In the genomic region with DNA sequence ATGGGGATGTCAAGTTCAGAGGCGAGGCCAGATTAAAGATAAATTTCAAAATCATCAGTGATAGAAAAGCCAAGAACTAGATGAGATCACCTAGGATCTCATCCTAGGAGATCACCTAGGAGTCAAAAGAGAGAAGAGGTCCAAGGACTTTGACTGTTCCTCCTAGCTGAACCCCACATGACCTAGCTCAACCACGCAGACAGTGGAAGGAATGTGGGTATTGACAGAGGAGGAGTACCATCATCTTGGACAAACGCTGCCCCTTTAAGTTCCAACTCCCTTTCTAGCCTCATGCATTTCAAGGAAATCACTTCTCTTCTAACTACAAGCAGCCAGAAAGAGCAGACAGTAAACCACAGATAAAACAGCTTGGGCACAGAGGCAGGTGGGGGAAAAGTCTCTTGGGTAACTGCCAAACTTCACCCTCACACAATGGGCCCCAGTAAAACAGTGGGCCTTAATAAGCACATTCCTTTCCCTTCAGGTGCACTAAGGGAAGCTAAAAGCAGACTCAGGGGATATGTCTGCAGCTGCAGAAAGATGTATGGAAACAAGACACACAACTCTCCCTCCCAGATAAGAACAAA, we compare ENCODE assay signal across 29 cellular contexts. TPM values are rescaled to one million over a fixed set of nuclear protein-coding genes. Genes with fewer than 3 reads are reported as not detected.
DNase-seq lines count a peak whose midpoint lies in the region; ATAC-seq, FAIRE-seq and TF ChIP-seq lines count a peak whose summit lies in the region.
"Had no signal": no experiment of that assay in that cellular context is flagged by ENCODE, and none has a peak within 500 bp of the region (broad histone marks: within the 10 kb centered on the region; RNA-seq: fewer than 3 reads in every experiment).

No MANE protein-coding gene starts in this region.

- H3K9ac ChIP-seq in K562 (ENCODE audit: insufficient read depth in 1 of 2, low read depth in 2 of 2, low read length in 2 of 2): no peak overlapping the region
- no peak overlapping the region for H3K9ac ChIP-seq in trophoblast cell (ENCODE audit: low read length)
- H3K9ac ChIP-seq: SK-N-SH had no signal

- no peak overlapping the region for H3K27ac ChIP-seq in K562 (ENCODE audit: extremely low read depth, low read depth, low read length)
- H3K27ac ChIP-seq in trophoblast cell (ENCODE audit: low read depth, low read length): peak overlapping the region; percentile 72
- no peak overlapping the region for H3K27ac ChIP-seq in esophagus squamous epithelium
- H3K27ac ChIP-seq: 22Rv1, coronary artery, heart right ventricle, neutrophil had no signal

- H3K23ac ChIP-seq in trophoblast cell (ENCODE audit: low read length): no peak overlapping the region

- no peak overlapping the region for H2AK5ac ChIP-seq in trophoblast cell (ENCODE audit: low read length)

- no peak for FAIRE-seq in K562 (lab: Jason Lieb, UNC)
- FAIRE-seq: bronchial epithelial cell, urothelium cell line had no signal

- DNase-seq in DMS79 treated with DMSO at 0.1 percent for 48 hours (lab: John Stamatoyannopoulos, UW): peak; percentile 18
- DNase-seq in DMS79 (lab: John Stamatoyannopoulos, UW): no peak
- DNase-seq in NCI-H1105 (lab: John Stamatoyannopoulos, UW): peak; percentile 37
- DNase-seq in K562 (ENCODE audit: extremely low read depth in 1 of 4, low spot score in 3 of 4): no peak
- DNase-seq in trophoblast cell: no peak
- DNase-seq in esophagus squamous epithelium (lab: John Stamatoyannopoulos, UW): no peak
- no peak for DNase-seq in DMS53 (lab: John Stamatoyannopoulos, UW)
- DNase-seq in midbrain (lab: John Stamatoyannopoulos, UW): no peak
- DNase-seq: activated CD4-positive, alpha-beta memory T cell treated with anti-CD3 and anti-CD28 coated beads, Interleukin-2, amount 10 ng/mL, durations not matched to agents 7 days and 5 days; activated CD4-positive, CD25-positive, alpha-beta regulatory T cell treated with anti-CD3 and anti-CD28 coated beads, Interleukin-2, amount 50 U/mL, for 72 hours; CD4-positive, CD25-positive, alpha-beta regulatory T cell; effector memory CD8-positive, alpha-beta T cell; erythroblast; GOT3; heart right ventricle; left cardiac atrium; MG63; NCI-H187; NCI-H226; NCI-H774; SK-N-SH; stimulated activated CD4-positive, alpha-beta T cell treated with anti-CD3 and anti-CD28 coated beads, Interleukin-15, amount 100 ng/mL, for 24 hours; stimulated activated naive B cell treated with anti-CD40 and anti-IgM and Interleukin-4, amounts not matched to agents 10 μg/mL and 1 μg/mL and 100 μg/mL, for 72 hours; T-helper 17 cell had no signal

- H4K20me1 ChIP-seq in K562 (replicated peaks; ENCODE audit: control insufficient read depth, insufficient read depth, low read length): no peaks in the 10 kb centered on the region

- POLR2A ChIA-PET in K562 (lab: Yijun Ruan, JAX): interaction anchor here (1.4 to 2.2 kb wide), 3 partner anchors 10 to 42 kb away, joined by 3 to 7 read pairs (median 6); a partner anchor contains a TSS

- CTCF ChIA-PET in K562 (lab: Yijun Ruan, JAX; ENCODE audit: low intra/inter-chr PET ratio): no interaction called here

- H3K36me3 ChIP-seq in K562 (ENCODE audit: control insufficient read depth, insufficient read depth, low read length): no peaks in the 10 kb centered on the region
- no peaks in the 10 kb centered on the region for H3K36me3 ChIP-seq in trophoblast cell (ENCODE audit: control insufficient read depth in 1 of 2, insufficient read depth in 2 of 2, low read length in 2 of 2)
- H3K36me3 ChIP-seq in esophagus squamous epithelium: no peaks in the 10 kb centered on the region
- H3K36me3 ChIP-seq: heart right ventricle, MG63, neutrophil had no signal

- peak overlapping the region; percentile 52 for H3K14ac ChIP-seq in trophoblast cell (ENCODE audit: low read length)

- no peak for ATAC-seq in K562
- ATAC-seq: effector memory CD8-positive, alpha-beta T cell; heart right ventricle; left cardiac atrium; stimulated activated naive B cell treated with anti-CD40 and anti-IgM and Interleukin-4, amounts not matched to agents 10 μg/mL and 1 μg/mL and 100 μg/mL, for 72 hours; T-helper 17 cell had no signal

- TF ChIP-seq POLR2A in K562 (conservative IDR thresholded peaks at IDR 0.05) (no peak), esophagus squamous epithelium (IDR thresholded peaks at IDR 0.05) (no peak)

- in situ Hi-C loops in K562 (cut with MboI): no loop called here

- no peak overlapping the region for H3K4me2 ChIP-seq in K562 (ENCODE audit: insufficient read depth, low read length)
- no peak overlapping the region for H3K4me2 ChIP-seq in trophoblast cell (ENCODE audit: low read length)
- H3K4me2 ChIP-seq: SK-N-SH had no signal

- H2AFZ ChIP-seq in K562 (ENCODE audit: low read depth, low read length) (no peak overlapping the region), trophoblast cell (ENCODE audit: insufficient read depth, low read length, poor library complexity) (no peak overlapping the region)

- H3K4me3 ChIP-seq in K562: no peak overlapping the region
- no peak overlapping the region for H3K4me3 ChIP-seq in trophoblast cell (ENCODE audit: low read depth, low read length)
- no peak overlapping the region for H3K4me3 ChIP-seq in esophagus squamous epithelium
- H3K4me3 ChIP-seq: coronary artery, heart right ventricle, MG63 had no signal

- H3K79me2 ChIP-seq in K562 (ENCODE audit: control insufficient read depth, insufficient read depth, low read length): no peaks in the 10 kb centered on the region
- no peaks in the 10 kb centered on the region for H3K79me2 ChIP-seq in trophoblast cell (ENCODE audit: control insufficient read depth, insufficient read depth, low read length, poor library complexity)

- no peaks in the 10 kb centered on the region for H3K9me1 ChIP-seq in K562 (ENCODE audit: control insufficient read depth, insufficient read depth, low read length)

- no peak for TF ChIP-seq EP300 in K562 (IDR thresholded peaks at IDR 0.05; ENCODE audit: low read length)

- TF ChIP-seq CTCF in K562 (IDR thresholded peaks at IDR 0.05 in 2 of 3, conservative IDR thresholded peaks at IDR 0.05 in 1 of 3; ENCODE audit: insufficient read depth in 2 of 3, low read depth in 1 of 3, low read length in 3 of 3) (no peak), esophagus squamous epithelium (IDR thresholded peaks at IDR 0.05) (no peak)

- intact Hi-C loops in K562 (cut with micrococcal nuclease): no loop called here
- intact Hi-C loops in esophagus squamous epithelium (cut with DNase I): no loop called here

- H3K4ac ChIP-seq in trophoblast cell (ENCODE audit: low read depth, low read length): no peak overlapping the region

- no peak overlapping the region for H3K18ac ChIP-seq in trophoblast cell (ENCODE audit: low read length)

- peaks cover 4% of the 10 kb centered on the region for H3K79me1 ChIP-seq in trophoblast cell (ENCODE audit: low read length)

- H4K8ac ChIP-seq in trophoblast cell (ENCODE audit: low read depth, low read length): no peak overlapping the region

- peak overlapping the region; percentile 41 for H2BK120ac ChIP-seq in trophoblast cell (ENCODE audit: insufficient read depth, low read length, poor library complexity)

- H4K91ac ChIP-seq in trophoblast cell (ENCODE audit: low read depth, low read length): peak overlapping the region; percentile 76

- 8% methylated on average over 3 of the region's 3 CpGs for WGBS in K562 (ENCODE audit: insufficient coverage, low coverage, missing lambda C conversion rate)
- no CpG with 5 or more reads among the region's 3 CpGs for WGBS in trophoblast cell (ENCODE audit: extremely low coverage, insufficient coverage, insufficient read length)
- WGBS in esophagus squamous epithelium, 2 donors: 58 to 59% methylated on average over 3 of the region's 3 CpGs

- H3K27me3 ChIP-seq in K562 (ENCODE audit: control insufficient read depth in 2 of 2, insufficient read depth in 2 of 2, low read length in 2 of 2): no peaks in the 10 kb centered on the region; a peak in 1 of 5 replicates
- H3K27me3 ChIP-seq in trophoblast cell (ENCODE audit: insufficient read depth, low read length): no peaks in the 10 kb centered on the region
- no peaks in the 10 kb centered on the region for H3K27me3 ChIP-seq in esophagus squamous epithelium
- H3K27me3 ChIP-seq: MG63 had no signal

- H3K9me3 ChIP-seq in K562 (replicated peaks; ENCODE audit: control insufficient read depth, insufficient read depth, low read depth, low read length) (peaks cover 2% of the 10 kb centered on the region; the same call in 1 of the 2 replicates), trophoblast cell (ENCODE audit: insufficient read depth, low read depth, low read length) (no peaks in the 10 kb centered on the region), esophagus squamous epithelium (peaks cover 0 to 6% (median 0%) of the 10 kb centered on the region in 3 donors)
- H3K9me3 ChIP-seq: neutrophil, SK-N-SH had no signal

- H4K12ac ChIP-seq in trophoblast cell (ENCODE audit: low read depth, low read length): no peak overlapping the region

- peaks cover 6 to 17% of the 10 kb centered on the region in 2 experiments; a peak in 4 of 5 replicates for H3K4me1 ChIP-seq in K562 (replicated peaks in 1 of 2; ENCODE audit: control insufficient read depth in 2 of 2, insufficient read depth in 2 of 2, low read length in 2 of 2)
- peaks cover 0 to 6% of the 10 kb centered on the region in 2 experiments for H3K4me1 ChIP-seq in trophoblast cell (ENCODE audit: control insufficient read depth in 1 of 2, insufficient read depth in 2 of 2, low read length in 2 of 2)
- peaks cover 0 to 4% (median 0%) of the 10 kb centered on the region in 3 donors for H3K4me1 ChIP-seq in esophagus squamous epithelium
- H3K4me1 ChIP-seq: heart right ventricle had no signal

- H2BK5ac ChIP-seq in trophoblast cell (ENCODE audit: low read depth, low read length, poor library complexity): peak overlapping the region; percentile 73

- no peak for TF ChIP-seq RAD21 in K562 (CRISPR knock-in tag; conservative IDR thresholded peaks at IDR 0.05 in 1 of 2, IDR thresholded peaks at IDR 0.05 in 1 of 2)

- no TSS peak for BruUV-seq in K562 (replicated peaks; lab: Mats Ljungman, UMichigan)

- H2BK12ac ChIP-seq in trophoblast cell (ENCODE audit: low read length): peak overlapping the region; percentile 74

RNA-seq across cellular contexts. Expression of a gene that starts 12.5 kb away (rescaled TPM):
- total RNA-seq in K562 (2011; cell fraction: chromatin; rRNA removed; ENCODE audit: low replicate concordance): 12.3 and 13.2 TPM in 2 replicates
- total RNA-seq in K562 (2011; cell fraction: nucleolus; rRNA removed): 6.0 and 6.4 TPM in 2 replicates
- total RNA-seq in K562 (2011; cell fraction: nucleoplasm; rRNA removed): 10.6 and 13.1 TPM in 2 replicates
- total RNA-seq in K562 (2014; rRNA removed): 14.3 and 14.6 TPM in 2 replicates
- total RNA-seq in K562 (2014; rRNA removed; fragmentation: Illumina TruSeq; extraction: Trizol): 13.0 and 16.4 TPM in 2 replicates
- 11.9 and 13.1 TPM in 2 replicates for total RNA-seq in K562 (2015; rRNA removed; fragmentation: Illumina TruSeq; extraction: Trizol)
- total RNA-seq in K562 (2021): 10.8 and 12.4 TPM in 2 replicates
- polyA plus RNA-seq in K562 (2011; rRNA removed): 9.7 and 11.0 TPM in 2 replicates
- 2.8 and 5.7 TPM in 2 replicates for polyA plus RNA-seq in K562 (2011; cell fraction: cytosol; rRNA removed)
- polyA plus RNA-seq in K562 (2011; cell fraction: nucleus; rRNA removed): 8.8 and 11.1 TPM in 2 replicates
- polyA plus RNA-seq in K562 (2012): 7.7 and 8.6 TPM in 2 replicates
- polyA plus RNA-seq in K562 (2014; fragmentation: Illumina TruSeq; extraction: Trizol): 7.8 and 11.3 TPM in 2 replicates
- 10 to 100 TPM in 1 of 2 experiments, 1 to 10 TPM in 1; 9.5 to 14.6 TPM for polyA plus RNA-seq in K562 (2014; fragmentation: Nextera tagmentation; extraction: Ambion mirVana)
- 11.4 and 13.6 TPM in 2 replicates for polyA plus RNA-seq in K562 (2014; rRNA removed)
- polyA minus RNA-seq in K562 (2011; rRNA and poly(A)+ RNA removed): 14.6 and 19.8 TPM in 2 replicates
- 2.8 and 12.1 TPM in 2 replicates for polyA minus RNA-seq in K562 (2011; cell fraction: cytosol; rRNA and poly(A)+ RNA removed)
- polyA minus RNA-seq in K562 (2011; cell fraction: nucleus; rRNA and poly(A)+ RNA removed): 5.1 and 11.2 TPM in 2 replicates
- polyA plus RNA-seq in trophoblast cell (2013): 14.8 and 16.1 TPM in 2 replicates
- total RNA-seq in esophagus squamous epithelium: 10 to 100 TPM in 1 of 4 donors, 1 to 10 TPM in 3; 4.9 to 14.7 (median 9.5) TPM

RNA-seq across cellular contexts. Expression of a gene that starts 41.2 kb away (rescaled TPM):
- 0.67 TPM in 1 of 2 replicates, not detected in the other for total RNA-seq in K562 (2011; cell fraction: chromatin; rRNA removed; ENCODE audit: low replicate concordance)
- total RNA-seq in K562 (2011; cell fraction: nucleolus; rRNA removed): 2.6 and 3.8 TPM in 2 replicates
- total RNA-seq in K562 (2011; cell fraction: nucleoplasm; rRNA removed): 1.1 and 2.4 TPM in 2 replicates
- total RNA-seq in K562 (2014; rRNA removed) (4.5 and 4.7 TPM in 2 replicates), K562 (2014; rRNA removed; fragmentation: Illumina TruSeq; extraction: Trizol) (0.99 and 1.0 TPM in 2 replicates), K562 (2015; rRNA removed; fragmentation: Illumina TruSeq; extraction: Trizol) (1.6 and 2.2 TPM in 2 replicates), K562 (2021) (3.8 and 5.0 TPM in 2 replicates), esophagus squamous epithelium (100 to 1,000 TPM in 1 of 4 donors, 10 to 100 TPM in 2, 1 to 10 TPM in 1; 4.0 to 194 (median 13.6) TPM)
- polyA plus RNA-seq in K562 (2011; rRNA removed) (2.0 and 2.7 TPM in 2 replicates), K562 (2014; fragmentation: Illumina TruSeq; extraction: Trizol) (2.4 and 2.9 TPM in 2 replicates), K562 (2014; fragmentation: Nextera tagmentation; extraction: Ambion mirVana) (under 1 TPM; 0.17 to 0.76 TPM), K562 (2014; rRNA removed) (4.0 and 4.4 TPM in 2 replicates)
- polyA plus RNA-seq in K562 (2011; cell fraction: cytosol; rRNA removed): 3.4 and 3.9 TPM in 2 replicates
- polyA plus RNA-seq in K562 (2011; cell fraction: nucleus; rRNA removed): 0.55 and 1.0 TPM in 2 replicates
- 8.1 and 10.3 TPM in 2 replicates for polyA plus RNA-seq in K562 (2012)
- polyA minus RNA-seq in K562 (2011; rRNA and poly(A)+ RNA removed): 0.60 TPM in 1 of 2 replicates, not detected in the other
- polyA minus RNA-seq in K562 (2011; cell fraction: cytosol; rRNA and poly(A)+ RNA removed): 1.4 and 2.8 TPM in 2 replicates
- not detected in 2 replicates for polyA minus RNA-seq in K562 (2011; cell fraction: nucleus; rRNA and poly(A)+ RNA removed)
- polyA plus RNA-seq in trophoblast cell (2013): 107 and 108 TPM in 2 replicates

RNA-seq across cellular contexts. Expression of a gene that starts 59.8 kb away (rescaled TPM):
- total RNA-seq in K562 (2011; cell fraction: chromatin; rRNA removed; ENCODE audit: low replicate concordance): 38.9 and 95.6 TPM in 2 replicates
- 20.0 and 21.6 TPM in 2 replicates for total RNA-seq in K562 (2011; cell fraction: nucleolus; rRNA removed)
- total RNA-seq in K562 (2011; cell fraction: nucleoplasm; rRNA removed): 42.5 and 46.3 TPM in 2 replicates
- total RNA-seq in K562 (2014; rRNA removed) (18.2 and 27.2 TPM in 2 replicates), K562 (2014; rRNA removed; fragmentation: Illumina TruSeq; extraction: Trizol) (27.1 and 31.5 TPM in 2 replicates), K562 (2015; rRNA removed; fragmentation: Illumina TruSeq; extraction: Trizol) (24.7 and 25.7 TPM in 2 replicates), K562 (2021) (23.1 and 23.8 TPM in 2 replicates), esophagus squamous epithelium (10 to 100 TPM; 52.6 to 64.4 (median 56.8) TPM)
- polyA plus RNA-seq in K562 (2011; rRNA removed) (18.4 and 24.4 TPM in 2 replicates), K562 (2014; fragmentation: Illumina TruSeq; extraction: Trizol) (26.9 and 31.3 TPM in 2 replicates), K562 (2014; fragmentation: Nextera tagmentation; extraction: Ambion mirVana) (10 to 100 TPM; 23.1 to 27.4 TPM), K562 (2014; rRNA removed) (16.9 and 18.6 TPM in 2 replicates)
- 9.6 and 15.1 TPM in 2 replicates for polyA plus RNA-seq in K562 (2011; cell fraction: cytosol; rRNA removed)
- polyA plus RNA-seq in K562 (2011; cell fraction: nucleus; rRNA removed): 23.7 and 41.6 TPM in 2 replicates
- polyA plus RNA-seq in K562 (2012): 14.9 and 21.8 TPM in 2 replicates
- 20.1 and 32.5 TPM in 2 replicates for polyA minus RNA-seq in K562 (2011; rRNA and poly(A)+ RNA removed)
- polyA minus RNA-seq in K562 (2011; cell fraction: cytosol; rRNA and poly(A)+ RNA removed): 9.1 and 14.3 TPM in 2 replicates
- 12.3 and 14.1 TPM in 2 replicates for polyA minus RNA-seq in K562 (2011; cell fraction: nucleus; rRNA and poly(A)+ RNA removed)
- 30.3 and 35.6 TPM in 2 replicates for polyA plus RNA-seq in trophoblast cell (2013)

Comparison
In these comparisons a context has a peak if more than half of its experiments do, and no peak if none do; other contexts are left out.
1. DNase-seq: peak in DMS79 treated with DMSO at 0.1 percent for 48 hours (single experiment) and NCI-H1105 (single experiment); none in DMS79 (single experiment), K562 (0 of 4), trophoblast cell (0 of 2), esophagus squamous epithelium (single experiment), DMS53 (single experiment) and midbrain (single experiment).